1 cellular context compared by ENCODE assay signal in genomic region chr14:73610692-73611091, GRCh38.
TF ChIP-seq lines count a peak whose summit lies in the region.

No MANE protein-coding gene starts in this region.

TF ChIP-seq in endothelial cell of umbilical vein, 7 proteins besides CTCF, POLR2A, EP300 and RAD21:
- no peak for TF ChIP-seq JUN (IDR thresholded peaks at IDR 0.05; ENCODE audit: borderline replicate concordance, insufficient read depth, insufficient read length, low read depth)
- TF ChIP-seq POLR2AphosphoS5 (IDR thresholded peaks at IDR 0.05; ENCODE audit: insufficient read depth, low read depth, low read length): no peak
- TF ChIP-seq MYC (IDR thresholded peaks at IDR 0.05; ENCODE audit: low read depth, low read length): no peak
- no peak for TF ChIP-seq EZH2 (IDR thresholded peaks at IDR 0.05; ENCODE audit: borderline replicate concordance, low read depth, low read length, severe bottlenecking)
- TF ChIP-seq FOS (IDR thresholded peaks at IDR 0.05; ENCODE audit: borderline replicate concordance, insufficient read depth, low read length): no peak
- no peak for TF ChIP-seq MAX (IDR thresholded peaks at IDR 0.05; ENCODE audit: insufficient read depth, insufficient read length)
- no peak for TF ChIP-seq GATA2 (IDR thresholded peaks at IDR 0.05; ENCODE audit: insufficient read depth, insufficient read length, low read depth, low read length)
